ENCODE assay signal across 9 cellular contexts in the genomic region with DNA sequence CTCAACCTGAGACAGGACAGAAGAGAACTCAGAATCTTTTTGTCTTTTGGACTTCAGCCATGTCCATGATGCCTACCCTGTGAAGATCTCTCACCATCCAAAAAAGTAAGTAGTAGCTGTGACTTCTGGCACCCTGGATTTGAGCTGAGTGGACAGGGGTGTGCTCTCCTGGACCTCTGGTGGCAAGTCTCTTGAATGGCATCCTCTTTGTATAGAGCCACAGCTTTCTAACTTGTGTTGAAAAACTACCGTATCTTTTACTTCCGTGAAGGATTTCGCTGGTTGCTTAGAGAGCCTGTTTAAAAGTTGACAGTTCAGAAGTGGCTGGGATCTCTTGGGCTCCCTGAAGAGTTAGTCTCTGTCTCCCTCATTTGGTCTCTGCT. TPM values are rescaled to one million over a fixed set of nuclear protein-coding genes. Genes with fewer than 3 reads are reported as not detected.
DNase-seq lines count a peak whose midpoint lies in the region; ATAC-seq and TF ChIP-seq lines count a peak whose summit lies in the region.
"Had no signal": no experiment of that assay in that cellular context is flagged by ENCODE, and none has a peak within 500 bp of the region (broad histone marks: within the 10 kb centered on the region; RNA-seq: fewer than 3 reads in every experiment).

No MANE protein-coding gene starts in this region.

- H3K9me3 ChIP-seq in right cardiac atrium (ENCODE audit: control insufficient read depth, low read length) (no peaks in the 10 kb centered on the region), T-helper 17 cell (ENCODE audit: control insufficient read depth, low read length, poor library complexity, severe bottlenecking) (no peaks in the 10 kb centered on the region), transverse colon (no peaks in the 10 kb centered on the region)

- no peak for ATAC-seq in right cardiac atrium
- ATAC-seq in left cardiac atrium = no peak
- no peak for ATAC-seq in T-helper 17 cell
- peak; percentile 18 for ATAC-seq in foreskin keratinocyte
- no peak for ATAC-seq in HG03521 (IDR thresholded peaks at IDR 0.05; ENCODE audit: unreplicated experiment)

- peak overlapping the region; percentile 77 for H3K27ac ChIP-seq in right cardiac atrium (ENCODE audit: low read length)
- peak overlapping the region; percentile 45 for H3K27ac ChIP-seq in foreskin keratinocyte
- H3K27ac ChIP-seq in transverse colon = peak overlapping the region in 2 of 4 donors; percentile 96

- TF ChIP-seq POLR2A in transverse colon (IDR thresholded peaks at IDR 0.05) = no peak

- H3K4me1 Mint-ChIP-seq in T-helper 17 cell = peaks cover 37% of the 10 kb centered on the region

- 58% methylated on average over 3 of the region's 3 CpGs for WGBS in right cardiac atrium
- 49 to 51% methylated on average over 3 of the region's 3 CpGs for WGBS in transverse colon (ENCODE audit: low coverage in 1 of 2), 2 donors

- no peak overlapping the region for H3K4me3 ChIP-seq in right cardiac atrium (ENCODE audit: low read length)
- peak overlapping the region in 1 of 4 donors; percentile 94 for H3K4me3 ChIP-seq in transverse colon
- H3K4me3 ChIP-seq: lung had no signal

- DNase-seq in right cardiac atrium (no peak), left cardiac atrium (no peak), T-helper 17 cell (no peak), foreskin keratinocyte (no peak), transverse colon (no peak), NCI-H1048 (lab: John Stamatoyannopoulos, UW) (no peak)
- DNase-seq in stimulated activated CD4-positive, alpha-beta T cell treated with anti-CD3 and anti-CD28 coated beads, Interleukin-2, amount 100 ng/mL, for 48 hours = no peak

- H3K4me1 ChIP-seq in right cardiac atrium (ENCODE audit: control insufficient read depth, insufficient read depth, low read length) (peaks cover 14% of the 10 kb centered on the region), foreskin keratinocyte (peaks cover 8% of the 10 kb centered on the region), transverse colon (peaks cover 22 to 59% (median 44%) of the 10 kb centered on the region in 4 donors)

- no peaks in the 10 kb centered on the region for H3K27me3 ChIP-seq in right cardiac atrium (ENCODE audit: control insufficient read depth, insufficient read depth)
- H3K27me3 ChIP-seq in foreskin keratinocyte = no peaks in the 10 kb centered on the region
- H3K27me3 ChIP-seq in transverse colon = no peaks in the 10 kb centered on the region

- H3K27me3 Mint-ChIP-seq in T-helper 17 cell = no peaks in the 10 kb centered on the region

- H3K27ac Mint-ChIP-seq in T-helper 17 cell = peak overlapping the region; percentile 95

- in situ Hi-C loops in transverse colon (cut with MboI; ENCODE audit: low pct_ligation_motif_present in 1 of 4, low pct_unique_long_range_greater_than_20kb in 1 of 4, low sequenced_read_pairs in 3 of 4) = no loop called here

- intact Hi-C loops in right cardiac atrium (cut with DNase I) (no loop called here), left cardiac atrium (cut with DNase I) (no loop called here), transverse colon (cut with DNase I; ENCODE audit: low total_unique reads) (no loop called here)

- no peak for TF ChIP-seq EP300 in transverse colon (IDR thresholded peaks at IDR 0.05; ENCODE audit: low read depth)

- peaks cover 0 to 16% (median 5%) of the 10 kb centered on the region in 4 donors for H3K36me3 ChIP-seq in transverse colon

- H3K4me3 Mint-ChIP-seq in T-helper 17 cell = peak overlapping the region; percentile 95

- H3K36me3 Mint-ChIP-seq in T-helper 17 cell (ENCODE audit: low read depth) = no peaks in the 10 kb centered on the region

- TF ChIP-seq CTCF in foreskin keratinocyte (conservative IDR thresholded peaks at IDR 0.05) (no peak), transverse colon (IDR thresholded peaks at IDR 0.05) (peak; percentile 24 to 61 (median 37))

RNA-seq across cellular contexts. Expression of gene MFN2, which starts 1.8 kb away (rescaled TPM):
- 100 to 1,000 TPM; 386 to 449 (median 419) TPM for total RNA-seq in right cardiac atrium
- 237 TPM for polyA plus RNA-seq in right cardiac atrium
- total RNA-seq in left cardiac atrium = 100 to 1,000 TPM; 442 to 451 TPM
- total RNA-seq in T-helper 17 cell = 10 to 100 TPM; 34.7 to 46.4 TPM
- 110 and 118 TPM in 2 replicates for total RNA-seq in foreskin keratinocyte
- polyA plus RNA-seq in foreskin keratinocyte = 43.1 and 51.5 TPM in 2 replicates
- 10 to 100 TPM; 72.1 to 92.8 (median 75.6) TPM for total RNA-seq in transverse colon

RNA-seq across cellular contexts. Expression of gene MIIP, which starts 37.3 kb away (rescaled TPM):
- total RNA-seq in right cardiac atrium (10 to 100 TPM in 3 of 4 donors, 1 to 10 TPM in 1; 8.5 to 16.4 (median 12.5) TPM), left cardiac atrium (10 to 100 TPM; 18.3 to 20.3 TPM), T-helper 17 cell (10 to 100 TPM; 25.9 to 28.6 TPM), foreskin keratinocyte (30.7 and 31.2 TPM in 2 replicates), transverse colon (10 to 100 TPM; 24.4 to 33.6 (median 27.7) TPM)
- polyA plus RNA-seq in right cardiac atrium (12.5 TPM), foreskin keratinocyte (37.3 and 41.1 TPM in 2 replicates)

RNA-seq across cellular contexts. Expression of gene PLOD1, which starts 47.5 kb away (rescaled TPM):
- 10 to 100 TPM; 49.5 to 77.8 (median 63.1) TPM for total RNA-seq in right cardiac atrium
- polyA plus RNA-seq in right cardiac atrium = 51.0 TPM
- 10 to 100 TPM; 70.3 to 83.7 TPM for total RNA-seq in left cardiac atrium
- 1 to 10 TPM; 2.8 to 3.0 TPM for total RNA-seq in T-helper 17 cell
- total RNA-seq in foreskin keratinocyte = 65.7 and 84.0 TPM in 2 replicates
- polyA plus RNA-seq in foreskin keratinocyte = 55.0 and 67.1 TPM in 2 replicates
- 10 to 100 TPM; 28.8 to 56.3 (median 41.2) TPM for total RNA-seq in transverse colon

RNA-seq across cellular contexts. Expression of gene KIAA2013, which starts 55.8 kb away (rescaled TPM):
- total RNA-seq in right cardiac atrium (10 to 100 TPM; 34.6 to 38.1 (median 36.3) TPM), left cardiac atrium (10 to 100 TPM; 31.2 to 36.2 TPM), T-helper 17 cell (10 to 100 TPM; 17.5 to 20.6 TPM), foreskin keratinocyte (33.6 and 35.6 TPM in 2 replicates), transverse colon (100 to 1,000 TPM; 140 to 265 (median 201) TPM)
- polyA plus RNA-seq in right cardiac atrium (37.3 TPM), foreskin keratinocyte (34.5 and 36.5 TPM in 2 replicates)

Comparison
In these comparisons a context has a peak if more than half of its experiments do, and no peak if none do; other contexts are left out.
1. RNA of gene PLOD1, which starts 47.5 kb away (total RNA-seq): 70.3 to 83.7 TPM in left cardiac atrium, 49.5 to 77.8 TPM in right cardiac atrium, 65.7 to 84.0 TPM in foreskin keratinocyte and 28.8 to 56.3 TPM in transverse colon; 2.8 to 3.0 TPM in T-helper 17 cell; every median in the first group is over 4 times any median in the second.